In genomic region chr11:125941606-125942275, GRCh38 we compare ENCODE assay signal across 8 cellular contexts. TPM values are rescaled to one million over a fixed set of nuclear protein-coding genes. Genes with fewer than 3 reads are reported as not detected.
DNase-seq lines count a peak whose midpoint lies in the region; ATAC-seq and TF ChIP-seq lines count a peak whose summit lies in the region.

No MANE protein-coding gene starts in this region.

- no peak overlapping the region for H2BK15ac ChIP-seq in mesendoderm (replicated peaks; ENCODE audit: low read depth)

- H3K4me1 Mint-ChIP-seq in activated CD4-positive, alpha-beta T cell treated with anti-CD3 and anti-CD28 coated beads for 36 hours: peaks cover 10% of the 10 kb centered on the region

- no peak overlapping the region for H4K5ac ChIP-seq in mesendoderm (ENCODE audit: low read length)

- H3K79me2 ChIP-seq in mesendoderm (ENCODE audit: control insufficient read depth, insufficient read depth, low read length): no peaks in the 10 kb centered on the region

- no peak overlapping the region for H3K4me3 Mint-ChIP-seq in activated CD4-positive, alpha-beta T cell treated with anti-CD3 and anti-CD28 coated beads for 36 hours

- peak overlapping the region; percentile 78 for H3K56ac ChIP-seq in mesendoderm (ENCODE audit: low read length)

- H3K27ac Mint-ChIP-seq in activated CD4-positive, alpha-beta T cell treated with anti-CD3 and anti-CD28 coated beads for 36 hours: no peak overlapping the region

- H3K27ac ChIP-seq in dorsolateral prefrontal cortex: peak overlapping the region in 1 of 59 donors; percentile 79
- H3K27ac ChIP-seq in mesendoderm (ENCODE audit: low read depth, low read length): peak overlapping the region; percentile 21
- H3K27ac ChIP-seq in stomach: no peak overlapping the region

- H4K8ac ChIP-seq in mesendoderm (ENCODE audit: low read depth, low read length): no peak overlapping the region

- DNase-seq in AG09309 (ENCODE audit: low read depth): no peak
- DNase-seq in GM19240 (ENCODE audit: insufficient read length, low spot score): peak; percentile 33
- peak; percentile 70 for DNase-seq in NCI-H2107 (lab: John Stamatoyannopoulos, UW)
- DNase-seq in activated CD4-positive, alpha-beta T cell treated with anti-CD3 and anti-CD28 coated beads for 36 hours: peak; percentile 75
- peak in 7 of 10 donors; percentile 35 to 65 (median 51) for DNase-seq in dorsolateral prefrontal cortex
- peak; percentile 81 for DNase-seq in mesendoderm
- DNase-seq in stomach: peak; percentile 70
- DNase-seq in T1000 (lab: John Stamatoyannopoulos, UW): no peak

- no peaks in the 10 kb centered on the region for H3K9me3 ChIP-seq in stomach

- H2BK5ac ChIP-seq in mesendoderm (ENCODE audit: low read length): no peak overlapping the region

- ATAC-seq in activated CD4-positive, alpha-beta T cell treated with anti-CD3 and anti-CD28 coated beads for 36 hours: peak; percentile 92

- H3K27me3 ChIP-seq in dorsolateral prefrontal cortex (peaks cover 0 to 4% (median 0%) of the 10 kb centered on the region in 45 donors), mesendoderm (ENCODE audit: insufficient read depth, low read length, poor library complexity) (no peaks in the 10 kb centered on the region), stomach (peaks cover 0 to 17% (median 0%) of the 10 kb centered on the region in 3 donors)

- no peak overlapping the region for H3K4ac ChIP-seq in mesendoderm (ENCODE audit: low read depth, low read length)

- H3K36me3 Mint-ChIP-seq in activated CD4-positive, alpha-beta T cell treated with anti-CD3 and anti-CD28 coated beads for 36 hours (ENCODE audit: low read depth): no peaks in the 10 kb centered on the region

- no CpG with 5 or more reads among the region's 15 CpGs for WGBS in mesendoderm (ENCODE audit: extremely low coverage, insufficient coverage, low lambda C conversion rate)
- WGBS in stomach, 5 donors: 36 to 63% (median 43%) methylated on average over 8 to 15 of the region's 15 CpGs

- H3K27me3 Mint-ChIP-seq in activated CD4-positive, alpha-beta T cell treated with anti-CD3 and anti-CD28 coated beads for 36 hours: no peaks in the 10 kb centered on the region

- no peaks in the 10 kb centered on the region for H3K79me1 ChIP-seq in mesendoderm (ENCODE audit: low read length)

- H2AK5ac ChIP-seq in mesendoderm (ENCODE audit: low read length): no peak overlapping the region

- H3K4me3 ChIP-seq in AG09309 (ENCODE audit: control insufficient read depth, low read depth, low read length): no peak overlapping the region
- H3K4me3 ChIP-seq in dorsolateral prefrontal cortex: no peak overlapping the region
- no peak overlapping the region for H3K4me3 ChIP-seq in mesendoderm (ENCODE audit: low read length)
- H3K4me3 ChIP-seq in stomach: no peak overlapping the region

- no peak for TF ChIP-seq POLR2A in stomach (IDR thresholded peaks at IDR 0.05)

- no peak overlapping the region for H3K4me2 ChIP-seq in mesendoderm (ENCODE audit: low read length)

- H3K23ac ChIP-seq in mesendoderm (ENCODE audit: low read length): no peak overlapping the region

- no peaks in the 10 kb centered on the region for H3K9me3 Mint-ChIP-seq in activated CD4-positive, alpha-beta T cell treated with anti-CD3 and anti-CD28 coated beads for 36 hours (ENCODE audit: low read depth)

- CTCF ChIA-PET in activated CD4-positive, alpha-beta T cell treated with anti-CD3 and anti-CD28 coated beads for 36 hours (lab: Charles Lee): interaction anchor here (0.7 to 4.2 kb wide), 7 partner anchors 10 to 259 kb away, joined by 3 to 25 read pairs (median 4); no protein-coding TSS in a partner anchor

- H2BK120ac ChIP-seq in mesendoderm (ENCODE audit: low read depth, low read length): no peak overlapping the region

- H3K36me3 ChIP-seq in mesendoderm (ENCODE audit: control insufficient read depth, insufficient read depth, low read length) (no peaks in the 10 kb centered on the region), stomach (no peaks in the 10 kb centered on the region)

- POLR2A ChIA-PET in activated CD4-positive, alpha-beta T cell treated with anti-CD3 and anti-CD28 coated beads for 36 hours (lab: Charles Lee): no interaction called here

- intact Hi-C loops in activated CD4-positive, alpha-beta T cell treated with anti-CD3 and anti-CD28 coated beads for 36 hours (cut with DNase I, micrococcal nuclease): loop anchor here (1.0 to 5.0 kb wide), 3 partner anchors 176 to 253 kb away; no protein-coding TSS in a partner anchor
- intact Hi-C loops in dorsolateral prefrontal cortex (cut with DNase I): no loop called here
- intact Hi-C loops in stomach (cut with DNase I; ENCODE audit: low total_unique reads): loop anchor here (5.0 kb wide), 1 partner anchor 256 kb away; no protein-coding TSS in a partner anchor

- no peak overlapping the region for H3K9ac ChIP-seq in mesendoderm (ENCODE audit: low read length)

- TF ChIP-seq EP300 in stomach (IDR thresholded peaks at IDR 0.05): no peak

- peaks cover 6% of the 10 kb centered on the region for H3K4me1 ChIP-seq in mesendoderm (ENCODE audit: control insufficient read depth, low read depth, low read length)
- peaks cover 0 to 6% (median 3%) of the 10 kb centered on the region in 4 donors for H3K4me1 ChIP-seq in stomach

- peak; percentile 72 for TF ChIP-seq CTCF in AG09309 (IDR thresholded peaks at IDR 0.05; ENCODE audit: control insufficient read depth, insufficient read depth, low read depth, low read length, missing control alignments)
- TF ChIP-seq CTCF in dorsolateral prefrontal cortex (IDR thresholded peaks at IDR 0.05 in 54 of 56, conservative IDR thresholded peaks at IDR 0.05 in 2 of 56; ENCODE audit: low read depth in 1 of 56, partially characterized antibody in 56 of 56): peak in 54 of 56 donors; percentile 8 to 69 (median 50)
- TF ChIP-seq CTCF in stomach (IDR thresholded peaks at IDR 0.05): peak in 4 of 7 experiments; percentile 33 to 68 (median 58)

- H3K18ac ChIP-seq in mesendoderm (ENCODE audit: low read length): no peak overlapping the region

RNA-seq across cellular contexts. Expression of gene VSIG10L2, which starts 4.1 kb away (rescaled TPM):
- total RNA-seq in activated CD4-positive, alpha-beta T cell treated with anti-CD3 and anti-CD28 coated beads for 36 hours: not detected
- under 1 TPM in 2 of 120 experiments, not detected in 118; 0.09 to 0.11 TPM for total RNA-seq in dorsolateral prefrontal cortex
- not detected for polyA plus RNA-seq in mesendoderm (2013, experiment 1 of 2)
- not detected for polyA plus RNA-seq in mesendoderm (2013, experiment 2 of 2)
- total RNA-seq in stomach: not detected
- 1 to 10 TPM in 1 of 3 donors, under 1 TPM in 1, not detected in 1; 0.35 to 1.4 TPM for polyA plus RNA-seq in stomach

RNA-seq across cellular contexts. Expression of gene DDX25, which starts 37.4 kb away (rescaled TPM):
- total RNA-seq in activated CD4-positive, alpha-beta T cell treated with anti-CD3 and anti-CD28 coated beads for 36 hours: not detected
- 10 to 100 TPM; 15.1 to 53.1 (median 36.7) TPM for total RNA-seq in dorsolateral prefrontal cortex
- polyA plus RNA-seq in mesendoderm (2013, experiment 1 of 2): 11.5 TPM
- polyA plus RNA-seq in mesendoderm (2013, experiment 2 of 2): 13.2 TPM
- 1 to 10 TPM in 1 of 5 donors, under 1 TPM in 2, not detected in 2; under 0.01 to 1.0 (median 0.92) TPM for total RNA-seq in stomach
- under 1 TPM in 2 of 3 donors, not detected in 1; 0.25 to 0.30 TPM for polyA plus RNA-seq in stomach

RNA-seq across cellular contexts. Expression of gene PUS3, which starts 38.7 kb away (rescaled TPM):
- total RNA-seq in activated CD4-positive, alpha-beta T cell treated with anti-CD3 and anti-CD28 coated beads for 36 hours: 10 to 100 TPM; 14.3 to 19.9 TPM
- total RNA-seq in dorsolateral prefrontal cortex (10 to 100 TPM in 20 of 120 experiments, 1 to 10 TPM in 100; 3.9 to 13.9 (median 7.6) TPM), stomach (10 to 100 TPM in 1 of 5 donors, 1 to 10 TPM in 3, under 1 TPM in 1; 0.58 to 15.1 (median 4.0) TPM)
- polyA plus RNA-seq in mesendoderm (2013, experiment 1 of 2): 24.3 TPM
- polyA plus RNA-seq in mesendoderm (2013, experiment 2 of 2): 25.5 TPM
- polyA plus RNA-seq in stomach: 10 to 100 TPM; 10.3 to 11.2 (median 10.7) TPM

RNA-seq across cellular contexts. Expression of gene HYLS1, which starts 54.3 kb away (rescaled TPM):
- 1 to 10 TPM; 7.2 to 9.3 TPM for total RNA-seq in activated CD4-positive, alpha-beta T cell treated with anti-CD3 and anti-CD28 coated beads for 36 hours
- 10 to 100 TPM in 39 of 120 experiments, 1 to 10 TPM in 81; 4.1 to 13.5 (median 9.1) TPM for total RNA-seq in dorsolateral prefrontal cortex
- polyA plus RNA-seq in mesendoderm (2013, experiment 1 of 2): 10.4 TPM
- 10.0 TPM for polyA plus RNA-seq in mesendoderm (2013, experiment 2 of 2)
- total RNA-seq in stomach: 1 to 10 TPM in 2 of 5 donors, under 1 TPM in 2, not detected in 1; 0.87 to 6.6 (median 1.9) TPM
- 1 to 10 TPM; 2.9 to 4.5 (median 3.8) TPM for polyA plus RNA-seq in stomach

Comparison
In these comparisons a context has a peak if more than half of its experiments do, and no peak if none do; other contexts are left out.
1. DNase-seq: peak in GM19240 (single experiment), NCI-H2107 (single experiment), activated CD4-positive, alpha-beta T cell treated with anti-CD3 and anti-CD28 coated beads for 36 hours (single experiment), dorsolateral prefrontal cortex (7 of 10), mesendoderm (single experiment) and stomach (single experiment); none in AG09309 (single experiment) and T1000 (single experiment).
2. RNA of gene DDX25, which starts 37.4 kb away (total RNA-seq): 15.1 to 53.1 TPM in dorsolateral prefrontal cortex; not detected in activated CD4-positive, alpha-beta T cell treated with anti-CD3 and anti-CD28 coated beads for 36 hours and under 0.01 to 1.0 TPM in stomach; every median in the first group is over 4 times any median in the second.
3. intact Hi-C loops: an anchor here in activated CD4-positive, alpha-beta T cell treated with anti-CD3 and anti-CD28 coated beads for 36 hours (1.0 to 5.0 kb wide) and stomach (5.0 kb wide); none called in dorsolateral prefrontal cortex.
4. Peak in every context shown above with its lines, with median percentiles within 50 percentile points of each other: CTCF ChIP-seq.